In the genomic region with DNA sequence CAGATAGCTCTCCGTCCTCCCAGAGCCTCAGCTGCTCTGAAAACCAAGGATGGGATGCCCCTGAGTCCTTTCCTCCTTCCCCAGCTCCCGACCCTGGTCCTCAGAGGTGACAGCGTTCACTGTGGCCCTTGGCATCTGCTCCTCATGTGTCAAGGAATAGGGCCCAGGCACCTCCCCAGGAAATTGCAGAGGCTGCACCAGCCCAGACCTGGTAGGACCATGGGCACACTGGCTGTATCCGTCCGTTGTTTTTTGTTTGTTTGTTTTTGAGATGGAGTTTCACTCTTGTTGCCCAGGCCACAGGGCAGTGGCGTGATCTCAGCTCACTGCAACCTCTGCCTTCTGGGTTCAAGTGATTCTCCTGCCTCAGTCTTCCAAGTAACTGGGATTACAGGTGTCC, we compare ENCODE assay signal across 1 cellular context.
TF ChIP-seq lines count a peak whose summit lies in the region.

No MANE protein-coding gene starts in this region.

TF ChIP-seq in K562, 482 proteins besides CTCF, POLR2A, EP300 and RAD21:
- no peak for TF ChIP-seq RB1 (IDR thresholded peaks at IDR 0.05; ENCODE audit: low read depth)
- peak; percentile 66; the same call in 1 of the 2 replicates for TF ChIP-seq ZNF263 (CRISPR knock-in tag; IDR thresholded peaks at IDR 0.05; ENCODE audit: borderline replicate concordance)
- TF ChIP-seq, protein P1, sequence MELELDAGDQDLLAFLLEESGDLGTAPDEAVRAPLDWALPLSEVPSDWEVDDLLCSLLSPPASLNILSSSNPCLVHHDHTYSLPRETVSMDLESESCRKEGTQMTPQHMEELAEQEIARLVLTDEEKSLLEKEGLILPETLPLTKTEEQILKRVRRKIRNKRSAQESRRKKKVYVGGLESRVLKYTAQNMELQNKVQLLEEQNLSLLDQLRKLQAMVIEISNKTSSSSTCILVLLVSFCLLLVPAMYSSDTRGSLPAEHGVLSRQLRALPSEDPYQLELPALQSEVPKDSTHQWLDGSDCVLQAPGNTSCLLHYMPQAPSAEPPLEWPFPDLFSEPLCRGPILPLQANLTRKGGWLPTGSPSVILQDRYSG (tag; conservative IDR thresholded peaks at IDR 0.05; ENCODE audit: low read depth) = no peak
- no peak for TF ChIP-seq SNIP1 (IDR thresholded peaks at IDR 0.05; ENCODE audit: low read depth)
